In genomic region chr20:58765795-58766194, GRCh38 we compare ENCODE assay signal across 21 cellular contexts.
"Had no signal": no experiment of that assay in that cellular context is flagged by ENCODE, and none has a peak within 500 bp of the region (broad histone marks: within the 10 kb centered on the region; RNA-seq: fewer than 3 reads in every experiment).

No MANE protein-coding gene starts in this region.

- DNase-seq: colonic mucosa; effector CD8-positive, alpha-beta T cell; endodermal cell; foreskin fibroblast; gastrocnemius medialis; head of caudate nucleus; kidney; left lung; mesenchymal stem cell; midbrain; naive thymus-derived CD4-positive, alpha-beta T cell; stimulated activated CD4-positive, alpha-beta T cell treated with anti-CD3 and anti-CD28 coated beads, Interleukin-2, amount 100 ng/mL, for 24 hours; stimulated activated CD4-positive, alpha-beta T cell treated with anti-CD3 and anti-CD28 coated beads, Interleukin-4, amount 100 ng/mL, for 24 hours; stimulated activated naive CD4-positive, alpha-beta T cell treated with Interleukin-2 at 50 U/mL for 16 hours; stomach; testis; tibial artery; uterus had no signal

- ATAC-seq: esophagus mucosa; gastrocnemius medialis; left lung; naive thymus-derived CD4-positive, alpha-beta T cell; sciatic nerve; stimulated activated effector memory CD8-positive, alpha-beta T cell treated with anti-CD3 and anti-CD28 coated beads, Interleukin-12 subunit alpha, Interleukin-12 subunit beta, amount 100 ng/mL, for 72 hours had no signal
